Comparison of ENCODE assay signal across 11 cellular contexts in the genomic region with DNA sequence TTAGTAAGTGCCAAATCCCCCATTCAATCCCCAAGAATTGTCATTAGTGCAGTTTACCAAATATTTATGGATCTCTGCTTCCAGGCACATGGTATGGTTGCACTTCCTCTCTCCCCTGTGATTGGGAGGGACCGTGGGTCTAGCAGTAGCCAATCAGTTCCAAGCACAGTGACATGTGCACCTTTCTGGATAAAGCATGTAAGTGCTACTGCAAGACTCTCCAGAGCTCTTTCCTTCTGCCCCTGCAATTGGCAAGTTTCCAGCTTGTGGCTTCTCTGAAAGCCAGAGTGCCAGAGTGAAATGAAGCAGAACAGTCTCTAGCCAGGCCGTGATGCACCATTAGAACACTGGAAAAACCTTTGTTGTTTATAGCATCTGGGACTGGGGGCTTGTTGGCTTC.
DNase-seq lines count a peak whose midpoint lies in the region; ATAC-seq lines count a peak whose summit lies in the region.
"Had no signal": no experiment of that assay in that cellular context is flagged by ENCODE, and none has a peak within 500 bp of the region (broad histone marks: within the 10 kb centered on the region; RNA-seq: fewer than 3 reads in every experiment).

No MANE protein-coding gene starts in this region.

- ATAC-seq in GM19035 (IDR thresholded peaks at IDR 0.05; ENCODE audit: unreplicated experiment), result no peak
- no peak for ATAC-seq in GM18867 (IDR thresholded peaks at IDR 0.05; ENCODE audit: unreplicated experiment)

- DNase-seq in CD1c-positive myeloid dendritic cell (ENCODE audit: extremely low spot score) (peak; percentile 53), HT1080 (ENCODE audit: low read depth) (peak; percentile 41), OCI-M1 (lab: John Stamatoyannopoulos, UW) (peak; percentile 72), hepatic stellate cell (ENCODE audit: low spot score) (peak; percentile 7), middle frontal gyrus (ENCODE audit: extremely low spot score, low spot score) (no peak)
- DNase-seq in NK-92 treated with Interleukin-12 subunit alpha and Interleukin-12 subunit beta, amount 100 ng/mL, for 24 hours (lab: John Stamatoyannopoulos, UW), result no peak
- DNase-seq: activated CD4-positive, alpha-beta T cell treated with anti-CD3 and anti-CD28 coated beads, Interleukin-2, amount 50 U/mL, for 4 hours; naive B cell; uterus had no signal

Comparison
In these comparisons a context has a peak if more than half of its experiments do, and no peak if none do; other contexts are left out.
1. DNase-seq: peak in CD1c-positive myeloid dendritic cell (single experiment), HT1080 (single experiment), OCI-M1 (single experiment) and hepatic stellate cell (single experiment); none in middle frontal gyrus (single experiment) and NK-92 treated with Interleukin-12 subunit alpha and Interleukin-12 subunit beta, amount 100 ng/mL, for 24 hours (single experiment).